ENCODE assay signal across 18 cellular contexts in genomic region chr11:1746956-1747752, GRCh38. TPM values are rescaled to one million over a fixed set of nuclear protein-coding genes. Genes with fewer than 3 reads are reported as not detected.
DNase-seq lines count a peak whose midpoint lies in the region; ATAC-seq, FAIRE-seq and TF ChIP-seq lines count a peak whose summit lies in the region.
"Had no signal": no experiment of that assay in that cellular context is flagged by ENCODE, and none has a peak within 500 bp of the region (broad histone marks: within the 10 kb centered on the region; RNA-seq: fewer than 3 reads in every experiment).

No MANE protein-coding gene starts in this region.

- no peaks in the 10 kb centered on the region for H3K36me3 ChIP-seq in H7 (replicated peaks; ENCODE audit: control insufficient read depth, insufficient read depth, low read length)
- peaks cover 0 to 5% of the 10 kb centered on the region in 2 donors for H3K36me3 ChIP-seq in ascending aorta
- H3K36me3 ChIP-seq in kidney (ENCODE audit: control insufficient read depth in 1 of 2, insufficient read depth in 2 of 2, low read length in 2 of 2) = peaks cover 5% of the 10 kb centered on the region in 2 donors
- H3K36me3 ChIP-seq in skeletal muscle tissue (ENCODE audit: control insufficient read depth in 3 of 3, insufficient read depth in 3 of 3, low read length in 3 of 3) = peaks cover 0 to 6% (median 0%) of the 10 kb centered on the region in 3 donors
- H3K36me3 ChIP-seq: BE2C, ovary had no signal

- H3K4me1 ChIP-seq in ascending aorta = peaks cover 18 to 34% of the 10 kb centered on the region in 2 donors
- peaks cover 4 to 43% of the 10 kb centered on the region in 2 donors for H3K4me1 ChIP-seq in kidney (ENCODE audit: control insufficient read depth in 1 of 2, insufficient read depth in 1 of 2, low read depth in 1 of 2, low read length in 2 of 2)
- peaks cover 54 to 80% (median 79%) of the 10 kb centered on the region in 3 donors for H3K4me1 ChIP-seq in skeletal muscle tissue (ENCODE audit: control insufficient read depth in 3 of 3, insufficient read depth in 3 of 3, low read length in 3 of 3)

- peaks cover 17% of the 10 kb centered on the region for H3K27me3 Mint-ChIP-seq in T-helper 2 cell treated with Interferon-gamma antibody and Interleukin-4, amounts not matched to agents 5 μg/mL and 100 μg/mL, for 36 hours (ENCODE audit: low read depth)

- no peak for FAIRE-seq in kidney (lab: Jason Lieb, UNC)

- H3K4me1 Mint-ChIP-seq in T-helper 2 cell treated with Interferon-gamma antibody and Interleukin-4, amounts not matched to agents 5 μg/mL and 100 μg/mL, for 36 hours (ENCODE audit: low read depth) = peaks cover 2% of the 10 kb centered on the region

- no peaks in the 10 kb centered on the region for H3K9me3 ChIP-seq in ascending aorta
- no peaks in the 10 kb centered on the region for H3K9me3 ChIP-seq in kidney (ENCODE audit: control insufficient read depth in 1 of 2, low read length in 2 of 2)
- H3K9me3 ChIP-seq in skeletal muscle tissue (ENCODE audit: control insufficient read depth in 3 of 3, low read length in 3 of 3) = no peaks in the 10 kb centered on the region
- H3K9me3 ChIP-seq: BE2C, ovary had no signal

- no peak overlapping the region for H3K4me3 ChIP-seq in H7 (ENCODE audit: insufficient read depth, low read depth, low read length)
- peak overlapping the region; percentile 68 to 80 for H3K4me3 ChIP-seq in ascending aorta
- H3K4me3 ChIP-seq in kidney (ENCODE audit: low read length in 2 of 2) = peak overlapping the region in 1 of 2 donors; percentile 29
- peak overlapping the region in 2 of 3 donors; percentile 41 to 71 for H3K4me3 ChIP-seq in skeletal muscle tissue (ENCODE audit: low read length in 3 of 3)
- H3K4me3 ChIP-seq: ovary had no signal

- no peaks in the 10 kb centered on the region for H3K36me3 Mint-ChIP-seq in T-helper 2 cell treated with Interferon-gamma antibody and Interleukin-4, amounts not matched to agents 5 μg/mL and 100 μg/mL, for 36 hours (ENCODE audit: low read depth)

- TF ChIP-seq CTCF in ascending aorta (IDR thresholded peaks at IDR 0.05) (no peak), kidney (IDR thresholded peaks at IDR 0.05; ENCODE audit: borderline replicate concordance, extremely low read depth, insufficient read depth) (no peak)

- no peak overlapping the region for H3K27ac Mint-ChIP-seq in T-helper 2 cell treated with Interferon-gamma antibody and Interleukin-4, amounts not matched to agents 5 μg/mL and 100 μg/mL, for 36 hours
- H3K27ac Mint-ChIP-seq: activated CD4-positive, alpha-beta T cell treated with anti-CD3 and anti-CD28 coated beads for 36 hours; IgD-negative memory B cell had no signal

- no peak overlapping the region for H3K4me3 Mint-ChIP-seq in T-helper 2 cell treated with Interferon-gamma antibody and Interleukin-4, amounts not matched to agents 5 μg/mL and 100 μg/mL, for 36 hours
- H3K4me3 Mint-ChIP-seq: activated CD4-positive, alpha-beta T cell treated with anti-CD3 and anti-CD28 coated beads for 36 hours; IgD-negative memory B cell had no signal

- H3K27me3 ChIP-seq in H7 (ENCODE audit: control insufficient read depth, insufficient read depth, low read length) = peaks cover 27% of the 10 kb centered on the region
- no peaks in the 10 kb centered on the region for H3K27me3 ChIP-seq in ascending aorta
- H3K27me3 ChIP-seq in skeletal muscle tissue (ENCODE audit: control insufficient read depth in 3 of 3, insufficient read depth in 3 of 3, low read length in 3 of 3) = peaks cover 0 to 5% (median 0%) of the 10 kb centered on the region in 3 donors
- H3K27me3 ChIP-seq: ovary had no signal

- H3K27ac ChIP-seq in ascending aorta (peak overlapping the region; percentile 96 to 97), kidney (ENCODE audit: low read depth in 2 of 2, low read length in 2 of 2) (peak overlapping the region; percentile 36 to 43), skeletal muscle tissue (ENCODE audit: low read depth, low read length) (peak overlapping the region; percentile 75)
- H3K27ac ChIP-seq: ovary had no signal

- H3K9me3 Mint-ChIP-seq in T-helper 2 cell treated with Interferon-gamma antibody and Interleukin-4, amounts not matched to agents 5 μg/mL and 100 μg/mL, for 36 hours = peaks cover 11% of the 10 kb centered on the region

- no peak for ATAC-seq in HG03045 (IDR thresholded peaks at IDR 0.05; ENCODE audit: unreplicated experiment)
- ATAC-seq: activated CD4-positive, alpha-beta T cell treated with anti-CD3 and anti-CD28 coated beads for 36 hours; esophagus mucosa had no signal

- DNase-seq in H7 (peak; percentile 64), ascending aorta (ENCODE audit: low spot score in 2 of 2) (peak in 1 of 2 donors; percentile 56), kidney (no peak), HUDEP-2 (lab: John Stamatoyannopoulos, UW; ENCODE audit: unreplicated experiment in 76 of 76) (no peak)
- no peak for DNase-seq in T-helper 2 cell treated with Interferon-gamma antibody and Interleukin-4, amounts not matched to agents 5 μg/mL and 100 μg/mL, for 36 hours (ENCODE audit: low spot score)
- DNase-seq: activated CD4-positive, alpha-beta T cell treated with anti-CD3 and anti-CD28 coated beads for 36 hours; BE2C; cortex of kidney; DMS 273 treated with DMSO at 0.1 percent for 48 hours; NCI-H1092; ovary; T-helper 2 cell had no signal

- intact Hi-C loops in ascending aorta (cut with DNase I) (no loop called here), kidney (cut with DNase I) (no loop called here)

- H3K9ac ChIP-seq in kidney (ENCODE audit: low read length in 2 of 2) (no peak overlapping the region), skeletal muscle tissue (ENCODE audit: low read depth in 1 of 3, low read length in 3 of 3) (peak overlapping the region in 2 of 3 donors; percentile 64 to 75)

RNA-seq across cellular contexts. Expression of gene IFITM10, which starts 3.2 kb away (rescaled TPM):
- total RNA-seq in H7 (2014; rRNA removed; shearing (Covaris generic)) = 0.42 and 0.74 TPM in 2 replicates
- total RNA-seq in ascending aorta (2.9 TPM), kidney (6.4 TPM), skeletal muscle tissue (not detected)
- 2.3 TPM for polyA plus RNA-seq in kidney (ENCODE audit: insufficient read depth, low read depth, low replicate concordance)

RNA-seq across cellular contexts. Expression of gene CTSD, which starts 16.6 kb away (rescaled TPM):
- 177 and 235 TPM in 2 replicates for total RNA-seq in H7 (2014; rRNA removed; shearing (Covaris generic))
- total RNA-seq in ascending aorta (777 TPM), kidney (2,183 TPM), skeletal muscle tissue (44.9 TPM)
- polyA plus RNA-seq in kidney (ENCODE audit: insufficient read depth, low read depth, low replicate concordance) = 2,764 TPM

RNA-seq across cellular contexts. Expression of gene KRTAP5-6, which starts 50.2 kb away (rescaled TPM):
- not detected in 2 replicates for total RNA-seq in H7 (2014; rRNA removed; shearing (Covaris generic))
- total RNA-seq in ascending aorta (not detected), kidney (not detected), skeletal muscle tissue (not detected)
- not detected for polyA plus RNA-seq in kidney (ENCODE audit: insufficient read depth, low read depth, low replicate concordance)
- total RNA-seq: activated CD4-positive, alpha-beta T cell treated with anti-CD3 and anti-CD28 coated beads for 36 hours; esophagus mucosa; kidney epithelial cell; ovary; Right ventricle myocardium superior had no signal
- polyA plus RNA-seq: IgD-negative memory B cell, ovary had no signal

Comparison
In these comparisons a context has a peak if more than half of its experiments do, and no peak if none do; other contexts are left out.
1. H3K27ac ChIP-seq: peak in every context shown above with its lines; median percentile 96 in ascending aorta; 75 in skeletal muscle tissue; 40 in kidney.
2. H3K9ac ChIP-seq: peak in skeletal muscle tissue (2 of 3); none in kidney (0 of 2).